ENCODE assay signal across 8 cellular contexts in the genomic region with DNA sequence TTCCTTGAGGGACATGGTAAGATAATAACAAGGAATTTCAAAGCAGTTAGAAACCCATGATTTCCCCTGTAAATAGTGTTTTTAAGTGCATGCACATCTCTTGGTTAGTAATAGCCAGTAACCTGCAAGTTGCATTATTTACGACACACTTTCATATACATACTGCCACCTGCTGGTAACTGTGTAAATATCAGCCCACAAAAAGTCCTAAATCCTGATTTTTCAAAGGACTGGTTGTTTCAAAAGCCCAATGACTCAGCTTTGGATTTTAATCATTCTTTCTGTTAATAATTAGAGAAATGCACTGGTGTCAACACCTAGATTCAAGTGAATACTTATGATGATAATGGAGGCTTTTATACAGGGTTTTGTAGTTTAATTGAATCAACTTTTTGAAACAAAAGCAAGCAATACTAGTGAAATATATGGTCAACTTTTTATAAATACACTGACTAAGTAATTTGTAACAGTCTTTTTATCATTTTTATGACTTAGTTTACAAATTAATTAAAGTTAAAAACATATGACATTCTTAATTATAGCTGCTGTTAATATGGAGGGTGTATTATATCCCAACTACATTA.
DNase-seq lines count a peak whose midpoint lies in the region; ATAC-seq and TF ChIP-seq lines count a peak whose summit lies in the region.

No MANE protein-coding gene starts in this region.

- H2AFZ ChIP-seq in osteoblast (ENCODE audit: low read length), result no peak overlapping the region

- H3K4me2 ChIP-seq in osteoblast (ENCODE audit: insufficient read depth, low read length), result no peak overlapping the region

- no peaks in the 10 kb centered on the region for H3K4me1 Mint-ChIP-seq in stimulated activated memory B cell treated with anti-CD40 and anti-IgM and Interleukin-4, amounts not matched to agents 10 μg/mL and 1 μg/mL and 100 μg/mL, for 72 hours

- no peaks in the 10 kb centered on the region for H3K79me2 ChIP-seq in osteoblast (ENCODE audit: insufficient read depth, low read length)

- H3K9me3 ChIP-seq in cardiac muscle cell (ENCODE audit: low read depth), result no peaks in the 10 kb centered on the region
- H3K9me3 ChIP-seq in osteoblast (ENCODE audit: low read depth, low read length), result no peaks in the 10 kb centered on the region

- H3K4me1 ChIP-seq in cardiac muscle cell (ENCODE audit: low read depth), result peaks cover 9% of the 10 kb centered on the region
- H3K4me1 ChIP-seq in osteoblast (ENCODE audit: insufficient read depth, low read length), result no peaks in the 10 kb centered on the region

- H3K27me3 ChIP-seq in cardiac muscle cell (no peaks in the 10 kb centered on the region), H7 (ENCODE audit: control insufficient read depth, insufficient read depth, low read length) (no peaks in the 10 kb centered on the region), osteoblast (ENCODE audit: insufficient read depth, low read length) (no peaks in the 10 kb centered on the region)

- H3K27ac Mint-ChIP-seq in stimulated activated memory B cell treated with anti-CD40 and anti-IgM and Interleukin-4, amounts not matched to agents 10 μg/mL and 1 μg/mL and 100 μg/mL, for 72 hours, result no peak overlapping the region

- H4K20me1 ChIP-seq in osteoblast (ENCODE audit: insufficient read depth, low read length), result no peaks in the 10 kb centered on the region

- no peak overlapping the region for H3K4me3 Mint-ChIP-seq in stimulated activated memory B cell treated with anti-CD40 and anti-IgM and Interleukin-4, amounts not matched to agents 10 μg/mL and 1 μg/mL and 100 μg/mL, for 72 hours

- no peaks in the 10 kb centered on the region for H3K27me3 Mint-ChIP-seq in stimulated activated memory B cell treated with anti-CD40 and anti-IgM and Interleukin-4, amounts not matched to agents 10 μg/mL and 1 μg/mL and 100 μg/mL, for 72 hours

- H3K27ac ChIP-seq in cardiac muscle cell (no peak overlapping the region), osteoblast (ENCODE audit: low read depth, low read length) (no peak overlapping the region)

- H3K4me3 ChIP-seq in cardiac muscle cell, result no peak overlapping the region
- no peak overlapping the region for H3K4me3 ChIP-seq in H7 (ENCODE audit: insufficient read depth, low read depth, low read length)
- no peak overlapping the region for H3K4me3 ChIP-seq in LNCaP clone FGC (ENCODE audit: low read depth, low read length)
- H3K4me3 ChIP-seq in osteoblast (ENCODE audit: insufficient read depth, low read length), result no peak overlapping the region

- H3K9me3 Mint-ChIP-seq in stimulated activated memory B cell treated with anti-CD40 and anti-IgM and Interleukin-4, amounts not matched to agents 10 μg/mL and 1 μg/mL and 100 μg/mL, for 72 hours, result no peaks in the 10 kb centered on the region

- no peak for ATAC-seq in Right ventricle myocardium inferior
- peak; percentile 50 for ATAC-seq in esophagus mucosa
- no peak for ATAC-seq in stimulated activated memory B cell treated with anti-CD40 and anti-IgM and Interleukin-4, amounts not matched to agents 10 μg/mL and 1 μg/mL and 100 μg/mL, for 72 hours

- TF ChIP-seq CTCF in cardiac muscle cell (IDR thresholded peaks at IDR 0.05; ENCODE audit: low read depth, low read length), result peak; percentile 67
- peak; percentile 79 for TF ChIP-seq CTCF in LNCaP clone FGC (IDR thresholded peaks at IDR 0.05; ENCODE audit: control insufficient read depth, extremely low read depth, insufficient read depth)
- TF ChIP-seq CTCF in osteoblast (IDR thresholded peaks at IDR 0.05; ENCODE audit: extremely low read depth, low read depth, low read length), result peak; percentile 68

- DNase-seq in cardiac muscle cell (ENCODE audit: low read depth in 1 of 2, low spot score in 1 of 2) (peak; percentile 70 to 85), Right ventricle myocardium inferior (ENCODE audit: missing footprints) (no peak), H7 (peak; percentile 1), LNCaP clone FGC (ENCODE audit: low read depth) (peak; percentile 19), RPMI8226 (peak; percentile 67), osteoblast (ENCODE audit: insufficient read length, low spot score, missing footprints) (no peak)

- intact Hi-C loops in Right ventricle myocardium inferior (cut with DNase I), result loop anchor here (1.0 kb wide), 1 partner anchor 513 kb away; no protein-coding TSS in a partner anchor

- no peaks in the 10 kb centered on the region for H3K36me3 Mint-ChIP-seq in stimulated activated memory B cell treated with anti-CD40 and anti-IgM and Interleukin-4, amounts not matched to agents 10 μg/mL and 1 μg/mL and 100 μg/mL, for 72 hours

- H3K36me3 ChIP-seq in cardiac muscle cell (no peaks in the 10 kb centered on the region), H7 (replicated peaks; ENCODE audit: control insufficient read depth, insufficient read depth, low read length) (no peaks in the 10 kb centered on the region), osteoblast (ENCODE audit: insufficient read depth, low read length) (no peaks in the 10 kb centered on the region)

Comparison
In these comparisons a context has a peak if more than half of its experiments do, and no peak if none do; other contexts are left out.
1. DNase-seq: peak in cardiac muscle cell (2 of 2), H7 (single experiment), LNCaP clone FGC (single experiment) and RPMI8226 (single experiment); none in Right ventricle myocardium inferior (single experiment) and osteoblast (single experiment).
2. Peak in every context shown above with its lines, with median percentiles within 50 percentile points of each other: CTCF ChIP-seq.